In genomic region chr4:56981795-56982201, GRCh38 we compare ENCODE assay signal across 1 cellular context.
TF ChIP-seq lines count a peak whose summit lies in the region.

No MANE protein-coding gene starts in this region.

TF ChIP-seq in K562, 482 proteins besides CTCF, POLR2A, EP300 and RAD21 (continued from another document):
- TF ChIP-seq, protein P1, sequence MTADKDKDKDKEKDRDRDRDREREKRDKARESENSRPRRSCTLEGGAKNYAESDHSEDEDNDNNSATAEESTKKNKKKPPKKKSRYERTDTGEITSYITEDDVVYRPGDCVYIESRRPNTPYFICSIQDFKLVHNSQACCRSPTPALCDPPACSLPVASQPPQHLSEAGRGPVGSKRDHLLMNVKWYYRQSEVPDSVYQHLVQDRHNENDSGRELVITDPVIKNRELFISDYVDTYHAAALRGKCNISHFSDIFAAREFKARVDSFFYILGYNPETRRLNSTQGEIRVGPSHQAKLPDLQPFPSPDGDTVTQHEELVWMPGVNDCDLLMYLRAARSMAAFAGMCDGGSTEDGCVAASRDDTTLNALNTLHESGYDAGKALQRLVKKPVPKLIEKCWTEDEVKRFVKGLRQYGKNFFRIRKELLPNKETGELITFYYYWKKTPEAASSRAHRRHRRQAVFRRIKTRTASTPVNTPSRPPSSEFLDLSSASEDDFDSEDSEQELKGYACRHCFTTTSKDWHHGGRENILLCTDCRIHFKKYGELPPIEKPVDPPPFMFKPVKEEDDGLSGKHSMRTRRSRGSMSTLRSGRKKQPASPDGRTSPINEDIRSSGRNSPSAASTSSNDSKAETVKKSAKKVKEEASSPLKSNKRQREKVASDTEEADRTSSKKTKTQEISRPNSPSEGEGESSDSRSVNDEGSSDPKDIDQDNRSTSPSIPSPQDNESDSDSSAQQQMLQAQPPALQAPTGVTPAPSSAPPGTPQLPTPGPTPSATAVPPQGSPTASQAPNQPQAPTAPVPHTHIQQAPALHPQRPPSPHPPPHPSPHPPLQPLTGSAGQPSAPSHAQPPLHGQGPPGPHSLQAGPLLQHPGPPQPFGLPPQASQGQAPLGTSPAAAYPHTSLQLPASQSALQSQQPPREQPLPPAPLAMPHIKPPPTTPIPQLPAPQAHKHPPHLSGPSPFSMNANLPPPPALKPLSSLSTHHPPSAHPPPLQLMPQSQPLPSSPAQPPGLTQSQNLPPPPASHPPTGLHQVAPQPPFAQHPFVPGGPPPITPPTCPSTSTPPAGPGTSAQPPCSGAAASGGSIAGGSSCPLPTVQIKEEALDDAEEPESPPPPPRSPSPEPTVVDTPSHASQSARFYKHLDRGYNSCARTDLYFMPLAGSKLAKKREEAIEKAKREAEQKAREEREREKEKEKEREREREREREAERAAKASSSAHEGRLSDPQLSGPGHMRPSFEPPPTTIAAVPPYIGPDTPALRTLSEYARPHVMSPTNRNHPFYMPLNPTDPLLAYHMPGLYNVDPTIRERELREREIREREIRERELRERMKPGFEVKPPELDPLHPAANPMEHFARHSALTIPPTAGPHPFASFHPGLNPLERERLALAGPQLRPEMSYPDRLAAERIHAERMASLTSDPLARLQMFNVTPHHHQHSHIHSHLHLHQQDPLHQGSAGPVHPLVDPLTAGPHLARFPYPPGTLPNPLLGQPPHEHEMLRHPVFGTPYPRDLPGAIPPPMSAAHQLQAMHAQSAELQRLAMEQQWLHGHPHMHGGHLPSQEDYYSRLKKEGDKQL (CRISPR knock-in tag; IDR thresholded peaks at IDR 0.05; ENCODE audit: borderline replicate concordance) = no peak
- TF ChIP-seq MTA2 (IDR thresholded peaks at IDR 0.05; ENCODE audit: low read depth) = 0 out of 2 replicates have a peak, but pooled peaks have one; percentile 30
- 0 out of 2 replicates have a peak, but pooled peaks have one; percentile 36 for TF ChIP-seq HES1 (IDR thresholded peaks at IDR 0.05; ENCODE audit: low read depth)
- no peak for TF ChIP-seq ZNF124 (CRISPR knock-in tag; IDR thresholded peaks at IDR 0.05)
- TF ChIP-seq, protein P2, sequence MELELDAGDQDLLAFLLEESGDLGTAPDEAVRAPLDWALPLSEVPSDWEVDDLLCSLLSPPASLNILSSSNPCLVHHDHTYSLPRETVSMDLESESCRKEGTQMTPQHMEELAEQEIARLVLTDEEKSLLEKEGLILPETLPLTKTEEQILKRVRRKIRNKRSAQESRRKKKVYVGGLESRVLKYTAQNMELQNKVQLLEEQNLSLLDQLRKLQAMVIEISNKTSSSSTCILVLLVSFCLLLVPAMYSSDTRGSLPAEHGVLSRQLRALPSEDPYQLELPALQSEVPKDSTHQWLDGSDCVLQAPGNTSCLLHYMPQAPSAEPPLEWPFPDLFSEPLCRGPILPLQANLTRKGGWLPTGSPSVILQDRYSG (tag; conservative IDR thresholded peaks at IDR 0.05; ENCODE audit: low read depth) = no peak
- peak; percentile 92 for TF ChIP-seq NFATC3 (IDR thresholded peaks at IDR 0.05)
- TF ChIP-seq CTBP1 (IDR thresholded peaks at IDR 0.05; ENCODE audit: borderline replicate concordance) = peak; percentile 43; the same call in 1 of the 2 replicates
